ENCODE assay signal across 22 cellular contexts in the genomic region with DNA sequence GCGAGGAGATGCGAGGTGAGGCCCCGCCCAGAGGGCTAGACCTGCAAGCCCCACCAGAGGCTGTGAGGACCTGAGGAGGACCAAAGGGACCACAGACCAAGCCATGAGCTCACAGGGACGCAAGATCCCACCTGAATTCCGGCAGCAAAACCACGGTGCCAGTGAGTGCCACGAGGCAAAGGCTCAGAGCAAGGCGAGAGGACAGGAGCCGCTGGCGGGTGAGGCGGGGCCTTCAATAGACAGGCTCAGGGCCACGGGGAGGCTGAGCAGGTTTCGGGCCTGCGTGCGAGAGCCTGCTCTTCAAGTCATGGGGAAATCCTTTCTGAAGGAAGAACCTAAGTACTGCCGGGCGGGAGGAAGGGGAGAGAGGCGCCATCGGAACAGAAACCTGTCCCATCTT. TPM values are rescaled to one million over a fixed set of nuclear protein-coding genes. Genes with fewer than 3 reads are reported as not detected.
"Had no signal": no experiment of that assay in that cellular context is flagged by ENCODE, and none has a peak within 500 bp of the region (broad histone marks: within the 10 kb centered on the region; RNA-seq: fewer than 3 reads in every experiment).

No MANE protein-coding gene starts in this region.

- H3K36me3 ChIP-seq: transverse colon had no signal

- H3K9me3 Mint-ChIP-seq: natural killer cell treated with Interleukin-12 subunit alpha and Interleukin-12 subunit beta and Interleukin-15 and Interleukin-18, amount 100 ng/mL, for 72 hours; stimulated activated memory B cell treated with anti-CD40 and anti-IgM and Interleukin-4, amounts not matched to agents 10 μg/mL and 1 μg/mL and 100 μg/mL, for 72 hours had no signal

- H3K27me3 ChIP-seq: heart left ventricle, spleen, stomach, transverse colon had no signal

- H3K36me3 Mint-ChIP-seq: natural killer cell treated with Interleukin-12 subunit alpha and Interleukin-12 subunit beta and Interleukin-15 and Interleukin-18, amount 100 ng/mL, for 72 hours had no signal

- H3K27ac ChIP-seq: psoas muscle, spleen, stomach, thoracic aorta, transverse colon had no signal

- DNase-seq: effector memory CD4-positive, alpha-beta T cell; heart left ventricle; islet precursor cell; mammary epithelial cell; spleen; stimulated activated CD4-positive, alpha-beta T cell treated with anti-CD3 and anti-CD28 coated beads, Interleukin-15, amount 100 ng/mL, for 24 hours; stimulated activated CD4-positive, alpha-beta T cell treated with anti-CD3 and anti-CD28 coated beads, Interleukin-1b, Interleukin-23, amount 100 ng/mL, for 48 hours; stimulated activated CD4-positive, alpha-beta T cell treated with anti-CD3 and anti-CD28 coated beads, Interleukin-4, amount 100 ng/mL, for 24 hours; stomach; substantia nigra; transverse colon had no signal

- FAIRE-seq: endometrium, frontal cortex had no signal

- H3K4me1 Mint-ChIP-seq: stimulated activated memory B cell treated with anti-CD40 and anti-IgM and Interleukin-4, amounts not matched to agents 10 μg/mL and 1 μg/mL and 100 μg/mL, for 72 hours had no signal

- ATAC-seq: esophagus mucosa; heart left ventricle; left lobe of liver; natural killer cell treated with Interleukin-12 subunit alpha and Interleukin-12 subunit beta and Interleukin-15 and Interleukin-18, amount 100 ng/mL, for 72 hours; psoas muscle; sciatic nerve; stimulated activated memory B cell treated with anti-CD40 and anti-IgM and Interleukin-4, amounts not matched to agents 10 μg/mL and 1 μg/mL and 100 μg/mL, for 72 hours had no signal

- H3K9me3 ChIP-seq: heart left ventricle, psoas muscle, spleen, stomach, thoracic aorta, transverse colon had no signal

- H3K4me3 Mint-ChIP-seq: natural killer cell treated with Interleukin-12 subunit alpha and Interleukin-12 subunit beta and Interleukin-15 and Interleukin-18, amount 100 ng/mL, for 72 hours; stimulated activated memory B cell treated with anti-CD40 and anti-IgM and Interleukin-4, amounts not matched to agents 10 μg/mL and 1 μg/mL and 100 μg/mL, for 72 hours had no signal

- H3K4me3 ChIP-seq: heart left ventricle, psoas muscle, spleen, stomach, thoracic aorta, transverse colon had no signal

- H3K4me1 ChIP-seq: transverse colon had no signal

- H3K27ac Mint-ChIP-seq: natural killer cell treated with Interleukin-12 subunit alpha and Interleukin-12 subunit beta and Interleukin-15 and Interleukin-18, amount 100 ng/mL, for 72 hours; stimulated activated memory B cell treated with anti-CD40 and anti-IgM and Interleukin-4, amounts not matched to agents 10 μg/mL and 1 μg/mL and 100 μg/mL, for 72 hours had no signal

- H3K27me3 Mint-ChIP-seq: natural killer cell treated with Interleukin-12 subunit alpha and Interleukin-12 subunit beta and Interleukin-15 and Interleukin-18, amount 100 ng/mL, for 72 hours; stimulated activated memory B cell treated with anti-CD40 and anti-IgM and Interleukin-4, amounts not matched to agents 10 μg/mL and 1 μg/mL and 100 μg/mL, for 72 hours had no signal

RNA-seq across cellular contexts. Expression of gene TMEM240, which starts 7.1 kb away (rescaled TPM):
- total RNA-seq: esophagus mucosa, myocyte had no signal

RNA-seq across cellular contexts. Expression of gene FNDC10, which starts 52.5 kb away (rescaled TPM):
- total RNA-seq: skeletal muscle tissue had no signal
